9 cellular contexts compared by ENCODE assay signal in the genomic region with DNA sequence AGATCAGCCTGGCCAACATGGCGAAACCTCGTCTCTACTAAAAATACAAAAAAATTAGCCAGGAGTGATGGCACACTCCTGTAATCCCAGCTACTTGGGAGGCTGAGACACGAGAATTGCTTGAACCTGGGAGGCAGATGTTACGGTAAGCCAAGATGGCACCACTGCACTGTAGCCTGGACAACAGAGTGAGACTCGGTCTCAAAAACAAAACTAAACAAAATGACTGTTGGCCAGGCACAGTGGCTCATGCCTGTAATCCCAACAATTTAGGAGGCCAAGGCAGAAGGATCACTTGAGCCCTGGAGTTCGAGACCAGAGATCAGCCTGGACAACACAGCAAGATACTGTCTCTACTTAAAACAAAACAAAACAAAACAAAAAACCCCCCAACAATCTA. TPM values are rescaled to one million over a fixed set of nuclear protein-coding genes. Genes with fewer than 3 reads are reported as not detected.
DNase-seq lines count a peak whose midpoint lies in the region; ATAC-seq, FAIRE-seq and TF ChIP-seq lines count a peak whose summit lies in the region.
"Not testable (repeated sequence)": the region's sequence is repeated elsewhere in the genome, so short reads cannot be mapped to it uniquely, and the experiment has no call there.
"Had no signal": no experiment of that assay in that cellular context is flagged by ENCODE, and none has a peak within 500 bp of the region (broad histone marks: within the 10 kb centered on the region; RNA-seq: fewer than 3 reads in every experiment).

No MANE protein-coding gene starts in this region.

- FAIRE-seq in HepG2 (lab: Jason Lieb, UNC), result not testable (repeated sequence)

- not testable (repeated sequence) for H4K20me1 ChIP-seq in IMR-90 (ENCODE audit: insufficient read depth, low read length); HepG2 (ENCODE audit: insufficient read depth, low read length)

- TF ChIP-seq RAD21 in IMR-90 (IDR thresholded peaks at IDR 0.05; ENCODE audit: low read length); HepG2 (CRISPR knock-in tag; IDR thresholded peaks at IDR 0.05): not testable (repeated sequence)

- H3K23ac ChIP-seq in IMR-90 (ENCODE audit: low read depth, low read length), result not testable (repeated sequence)

- H3K14ac ChIP-seq in IMR-90 (replicated peaks; ENCODE audit: low read depth, low read length), result not testable (repeated sequence)

- H3K4me3 Mint-ChIP-seq in stimulated activated effector memory CD8-positive, alpha-beta T cell treated with anti-CD3 and anti-CD28 coated beads, Interleukin-12 subunit alpha, Interleukin-12 subunit beta, amount 100 ng/mL, for 72 hours, result not testable (repeated sequence)

- H2BK120ac ChIP-seq in IMR-90 (ENCODE audit: low read depth, low read length), result not testable (repeated sequence)

- not testable (repeated sequence) for H4K91ac ChIP-seq in IMR-90 (ENCODE audit: insufficient read depth, low read depth, low read length)

- intact Hi-C loops in IMR-90 (cut with micrococcal nuclease), result loop anchor here (10.0 kb wide), 1 partner anchor 98 kb away; the partner anchor contains the start of gene UBXN2A
- intact Hi-C loops in HepG2 (cut with micrococcal nuclease; ENCODE audit: unreplicated experiment), result not testable (repeated sequence)

- not testable (repeated sequence) for H3K4me1 ChIP-seq in IMR-90 (ENCODE audit: control insufficient read depth, insufficient read depth, low read length)
- H3K4me1 ChIP-seq in HepG2 (ENCODE audit: insufficient read depth, low read length), result peaks cover 29% of the 10 kb centered on the region

- H3K79me1 ChIP-seq in IMR-90 (ENCODE audit: low read depth in 1 of 2, low read length in 2 of 2), result peaks cover 10 to 28% of the 10 kb centered on the region in 2 experiments; a peak in 3 of 4 replicates

- not testable (repeated sequence) for H3K9ac ChIP-seq in IMR-90 (ENCODE audit: low read depth, low read length); HepG2 (ENCODE audit: insufficient read depth, low read depth, low read length)

- in situ Hi-C loops in IMR-90 (cut with MboI; ENCODE audit: low sequenced_read_pairs); HepG2 (cut with HindIII; ENCODE audit: extremely low pct_ligation_motif_present, low pct_unique_long_range_greater_than_20kb): not testable (repeated sequence)

- H3K4me3 ChIP-seq in IMR-90 (ENCODE audit: insufficient read depth, low read depth, low read length); WERI-Rb-1 (ENCODE audit: low read depth, low read length); HepG2 (replicated peaks in 1 of 3; ENCODE audit: insufficient read depth in 1 of 3, low read depth in 2 of 3, low read length in 3 of 3): not testable (repeated sequence)

- TF ChIP-seq EP300 in HepG2 (IDR thresholded peaks at IDR 0.05; ENCODE audit: low read depth in 2 of 2, low read length in 2 of 2); HepG2 (CRISPR knock-in tag; IDR thresholded peaks at IDR 0.05; ENCODE audit: borderline replicate concordance): not testable (repeated sequence)

- H3K27me3 ChIP-seq in IMR-90 (ENCODE audit: control insufficient read depth, insufficient read depth, low read length); WERI-Rb-1 (ENCODE audit: insufficient read depth, low read depth, severe bottlenecking); HepG2 (ENCODE audit: control insufficient read depth in 1 of 2, insufficient read depth in 2 of 2, low read length in 2 of 2): not testable (repeated sequence)

- not testable (repeated sequence) for H2BK5ac ChIP-seq in IMR-90 (ENCODE audit: low read depth, low read length, poor library complexity, severe bottlenecking)

- dilution Hi-C loops in IMR-90 (cut with HindIII; ENCODE audit: low sequenced_read_pairs, unreplicated experiment), result not testable (repeated sequence)

- TF ChIP-seq CTCF in IMR-90 (conservative IDR thresholded peaks at IDR 0.05; ENCODE audit: low read depth, low read length); WERI-Rb-1 (IDR thresholded peaks at IDR 0.05; ENCODE audit: low read depth, low read length); HepG2 (CRISPR knock-in tag; IDR thresholded peaks at IDR 0.05): not testable (repeated sequence)

- BruUV-seq in IMR-90 (replicated peaks; lab: Mats Ljungman, UMichigan); HepG2 (replicated peaks; lab: Mats Ljungman, UMichigan): not testable (repeated sequence)

- H3K4ac ChIP-seq in IMR-90 (ENCODE audit: low read depth, low read length), result not testable (repeated sequence)

- CTCF ChIA-PET in IMR-90 (lab: Yijun Ruan, JAX); HepG2 (lab: Yijun Ruan, JAX; ENCODE audit: low intra/inter-chr PET ratio, low total read pairs): not testable (repeated sequence)

- H2BK20ac ChIP-seq in IMR-90 (ENCODE audit: low read depth, low read length), result not testable (repeated sequence)

- not testable (repeated sequence) for H2AK9ac ChIP-seq in IMR-90 (replicated peaks; ENCODE audit: low read depth, low read length, poor library complexity)

- H3K9me3 Mint-ChIP-seq in stimulated activated effector memory CD8-positive, alpha-beta T cell treated with anti-CD3 and anti-CD28 coated beads, Interleukin-12 subunit alpha, Interleukin-12 subunit beta, amount 100 ng/mL, for 72 hours, result not testable (repeated sequence)

- H4K5ac ChIP-seq in IMR-90 (ENCODE audit: low read depth, low read length), result not testable (repeated sequence)

- H2AFZ ChIP-seq in IMR-90 (replicated peaks; ENCODE audit: low read length, poor library complexity); HepG2 (ENCODE audit: low read length): not testable (repeated sequence)

- not testable (repeated sequence) for H3K36me3 ChIP-seq in IMR-90 (ENCODE audit: control insufficient read depth, insufficient read depth, low read length)
- H3K36me3 ChIP-seq in WERI-Rb-1 (peaks cover 28% of the 10 kb centered on the region), HepG2 (replicated peaks in 1 of 2; ENCODE audit: control insufficient read depth in 1 of 2, insufficient read depth in 2 of 2, low read length in 2 of 2) (peaks cover 6 to 12% of the 10 kb centered on the region in 2 experiments)

- WGBS in IMR-90 (ENCODE audit: extremely low coverage in 2 of 2, insufficient read length in 1 of 2), 2 experiments, result 100% methylated on average over 3 of the region's 6 CpGs; no CpG with 5 or more reads in 1 of the 2 experiments
- 96% methylated on average over 6 of the region's 6 CpGs for WGBS in HepG2 (ENCODE audit: low lambda C conversion rate)

- not testable (repeated sequence) for DNase-seq in IMR-90; WERI-Rb-1; HepG2 (ENCODE audit: low spot score); stimulated activated effector memory CD8-positive, alpha-beta T cell treated with anti-CD3 and anti-CD28 coated beads, Interleukin-12 subunit alpha, Interleukin-12 subunit beta, amount 100 ng/mL, for 72 hours (ENCODE audit: low spot score in 2 of 2)
- peak; percentile 10 for DNase-seq in activated effector memory CD4-positive, alpha-beta T cell treated with anti-CD3 and anti-CD28 coated beads, Interleukin-2, amount 50 U/mL, for 16 hours

- H3K36me3 Mint-ChIP-seq in stimulated activated effector memory CD8-positive, alpha-beta T cell treated with anti-CD3 and anti-CD28 coated beads, Interleukin-12 subunit alpha, Interleukin-12 subunit beta, amount 100 ng/mL, for 72 hours, result peaks cover 28% of the 10 kb centered on the region

- not testable (repeated sequence) for H2BK15ac ChIP-seq in IMR-90 (ENCODE audit: low read depth, low read length)

- not testable (repeated sequence) for H3K9me3 ChIP-seq in IMR-90 (ENCODE audit: control insufficient read depth, insufficient read depth, low read length); WERI-Rb-1 (ENCODE audit: severe bottlenecking); HepG2 (ENCODE audit: low read length)

- not testable (repeated sequence) for H3K18ac ChIP-seq in IMR-90 (ENCODE audit: low read depth, low read length)

- not testable (repeated sequence) for H3K9me1 ChIP-seq in IMR-90 (ENCODE audit: insufficient read depth, low read length)

- H3K4me1 Mint-ChIP-seq in stimulated activated effector memory CD8-positive, alpha-beta T cell treated with anti-CD3 and anti-CD28 coated beads, Interleukin-12 subunit alpha, Interleukin-12 subunit beta, amount 100 ng/mL, for 72 hours, result peaks cover 33% of the 10 kb centered on the region

- H3K56ac ChIP-seq in IMR-90 (ENCODE audit: extremely low read depth, insufficient read depth, low read length), result not testable (repeated sequence)

- not testable (repeated sequence) for H3K27ac ChIP-seq in IMR-90 (ENCODE audit: insufficient read depth, low read length); HepG2 (ENCODE audit: extremely low read length, insufficient read depth, low read length)
- peak overlapping the region; percentile 58 for H3K27ac ChIP-seq in WERI-Rb-1

- peak overlapping the region; percentile 28; the same call in 1 of the 2 replicates for H2AK5ac ChIP-seq in IMR-90 (ENCODE audit: low read depth, low read length)

- not testable (repeated sequence) for ATAC-seq in IMR-90 (ENCODE audit: low read depth); HepG2; stimulated activated effector memory CD8-positive, alpha-beta T cell treated with anti-CD3 and anti-CD28 coated beads, Interleukin-12 subunit alpha, Interleukin-12 subunit beta, amount 100 ng/mL, for 72 hours

- H3K79me2 ChIP-seq in HepG2 (ENCODE audit: insufficient read depth, low read length), result peaks cover 32% of the 10 kb centered on the region

- not testable (repeated sequence) for H4K8ac ChIP-seq in IMR-90 (ENCODE audit: low read depth in 2 of 2, low read length in 2 of 2)

- H3K4me2 ChIP-seq in IMR-90 (ENCODE audit: low read depth, low read length); HepG2 (ENCODE audit: low read depth, low read length): not testable (repeated sequence)

- peak overlapping the region; percentile 27 for H3K27ac Mint-ChIP-seq in stimulated activated effector memory CD8-positive, alpha-beta T cell treated with anti-CD3 and anti-CD28 coated beads, Interleukin-12 subunit alpha, Interleukin-12 subunit beta, amount 100 ng/mL, for 72 hours

- POLR2A ChIA-PET in IMR-90 (lab: Charles Lee; ENCODE audit: unreplicated experiment); HepG2 (lab: Yijun Ruan, JAX): not testable (repeated sequence)

- not testable (repeated sequence) for TF ChIP-seq POLR2A in IMR-90 (IDR thresholded peaks at IDR 0.05; ENCODE audit: low read depth, low read length); HepG2 (IDR thresholded peaks at IDR 0.05; ENCODE audit: insufficient read depth in 1 of 2, low read depth in 2 of 2, low read length in 2 of 2)

RNA-seq across cellular contexts. Expression of gene WDCP, which starts 4.1 kb away (rescaled TPM):
- 18.6 and 21.7 TPM in 2 replicates for total RNA-seq in IMR-90 (2012; rRNA removed)
- 5.4 and 6.8 TPM in 2 replicates for polyA plus RNA-seq in IMR-90 (2012; rRNA removed)
- 1.9 and 2.9 TPM in 2 replicates for polyA plus RNA-seq in IMR-90 (2012; cell fraction: cytosol; rRNA removed)
- 2.7 and 9.0 TPM in 2 replicates for polyA plus RNA-seq in IMR-90 (2012; cell fraction: nucleus; rRNA removed; ENCODE audit: low replicate concordance)
- total RNA-seq in HepG2 (2016; rRNA removed; fragmentation: Illumina TruSeq; extraction: Trizol), result 22.6 and 39.4 TPM in 2 replicates
- 3.2 and 3.4 TPM in 2 replicates for total RNA-seq in HepG2 (2016; cell fraction: cytosol; rRNA removed; fragmentation: Illumina TruSeq; extraction: Trizol; ENCODE audit: low read depth)
- 23.3 and 42.2 TPM in 2 replicates for total RNA-seq in HepG2 (2016; cell fraction: insoluble cytoplasmic fraction; rRNA removed; fragmentation: Illumina TruSeq; extraction: Trizol)
- total RNA-seq in HepG2 (2016; cell fraction: membrane; rRNA removed; fragmentation: Illumina TruSeq; extraction: Trizol), result 12.6 and 14.9 TPM in 2 replicates
- 18.0 and 19.2 TPM in 2 replicates for total RNA-seq in HepG2 (2016; cell fraction: nucleus; rRNA removed; fragmentation: Illumina TruSeq; extraction: Trizol)
- polyA plus RNA-seq in HepG2 (2011; rRNA removed), result 17.4 and 20.6 TPM in 2 replicates
- polyA plus RNA-seq in HepG2 (2011; cell fraction: cytosol; rRNA removed), result 10.3 and 15.6 TPM in 2 replicates
- 17.4 and 19.0 TPM in 2 replicates for polyA plus RNA-seq in HepG2 (2011; cell fraction: nucleus; rRNA removed)
- 12.5 and 13.0 TPM in 2 replicates for polyA plus RNA-seq in HepG2 (2012)
- 1.0 and 1.3 TPM in 2 replicates for polyA plus RNA-seq in HepG2 (2016; cell fraction: cytosol; fragmentation: Illumina TruSeq; extraction: Trizol; ENCODE audit: low read depth)
- 20.9 and 21.5 TPM in 2 replicates for polyA plus RNA-seq in HepG2 (2016; cell fraction: insoluble cytoplasmic fraction; fragmentation: Illumina TruSeq; extraction: Trizol; ENCODE audit: low read depth)
- 3.5 and 4.4 TPM in 2 replicates for polyA plus RNA-seq in HepG2 (2016; cell fraction: membrane; fragmentation: Illumina TruSeq; extraction: Trizol; ENCODE audit: low read depth)
- 20.8 and 24.4 TPM in 2 replicates for polyA plus RNA-seq in HepG2 (2016; cell fraction: nucleus; fragmentation: Illumina TruSeq; extraction: Trizol; ENCODE audit: insufficient read depth, low read depth)
- 60.3 and 78.7 TPM in 2 replicates for polyA minus RNA-seq in HepG2 (2011; rRNA and poly(A)+ RNA removed; ENCODE audit: low replicate concordance)
- polyA minus RNA-seq in HepG2 (2011; cell fraction: cytosol; rRNA and poly(A)+ RNA removed), result 10.6 and 13.8 TPM in 2 replicates
- polyA minus RNA-seq in HepG2 (2011; cell fraction: nucleus; rRNA and poly(A)+ RNA removed), result 14.5 and 19.5 TPM in 2 replicates

RNA-seq across cellular contexts. Expression of gene FKBP1B, which starts 6.4 kb away (rescaled TPM):
- total RNA-seq in IMR-90 (2012; rRNA removed) (8.9 and 10.2 TPM in 2 replicates), HepG2 (2016; rRNA removed; fragmentation: Illumina TruSeq; extraction: Trizol) (35.2 and 36.8 TPM in 2 replicates)
- polyA plus RNA-seq in IMR-90 (2012; rRNA removed) (15.1 and 16.9 TPM in 2 replicates), HepG2 (2011; rRNA removed) (96.3 and 103 TPM in 2 replicates)
- polyA plus RNA-seq in IMR-90 (2012; cell fraction: cytosol; rRNA removed), result 16.8 and 17.5 TPM in 2 replicates
- polyA plus RNA-seq in IMR-90 (2012; cell fraction: nucleus; rRNA removed; ENCODE audit: low replicate concordance), result 6.8 and 10.6 TPM in 2 replicates
- 55.0 and 71.6 TPM in 2 replicates for total RNA-seq in HepG2 (2016; cell fraction: cytosol; rRNA removed; fragmentation: Illumina TruSeq; extraction: Trizol; ENCODE audit: low read depth)
- 34.9 and 36.5 TPM in 2 replicates for total RNA-seq in HepG2 (2016; cell fraction: insoluble cytoplasmic fraction; rRNA removed; fragmentation: Illumina TruSeq; extraction: Trizol)
- total RNA-seq in HepG2 (2016; cell fraction: membrane; rRNA removed; fragmentation: Illumina TruSeq; extraction: Trizol), result 58.1 and 75.9 TPM in 2 replicates
- total RNA-seq in HepG2 (2016; cell fraction: nucleus; rRNA removed; fragmentation: Illumina TruSeq; extraction: Trizol), result 12.0 and 18.4 TPM in 2 replicates
- 87.0 and 103 TPM in 2 replicates for polyA plus RNA-seq in HepG2 (2011; cell fraction: cytosol; rRNA removed)
- polyA plus RNA-seq in HepG2 (2011; cell fraction: nucleus; rRNA removed), result 33.1 and 49.7 TPM in 2 replicates
- 47.5 and 47.8 TPM in 2 replicates for polyA plus RNA-seq in HepG2 (2012)
- 73.6 and 97.4 TPM in 2 replicates for polyA plus RNA-seq in HepG2 (2016; cell fraction: cytosol; fragmentation: Illumina TruSeq; extraction: Trizol; ENCODE audit: low read depth)
- 41.3 and 48.9 TPM in 2 replicates for polyA plus RNA-seq in HepG2 (2016; cell fraction: insoluble cytoplasmic fraction; fragmentation: Illumina TruSeq; extraction: Trizol; ENCODE audit: low read depth)
- 69.3 and 86.0 TPM in 2 replicates for polyA plus RNA-seq in HepG2 (2016; cell fraction: membrane; fragmentation: Illumina TruSeq; extraction: Trizol; ENCODE audit: low read depth)
- 29.4 and 29.5 TPM in 2 replicates for polyA plus RNA-seq in HepG2 (2016; cell fraction: nucleus; fragmentation: Illumina TruSeq; extraction: Trizol; ENCODE audit: insufficient read depth, low read depth)
- 52.4 TPM in 1 of 2 replicates, not detected in the other for polyA minus RNA-seq in HepG2 (2011; rRNA and poly(A)+ RNA removed; ENCODE audit: low replicate concordance)
- polyA minus RNA-seq in HepG2 (2011; cell fraction: cytosol; rRNA and poly(A)+ RNA removed), result 15.2 and 16.6 TPM in 2 replicates
- 10.4 and 15.9 TPM in 2 replicates for polyA minus RNA-seq in HepG2 (2011; cell fraction: nucleus; rRNA and poly(A)+ RNA removed)

RNA-seq across cellular contexts. Expression of gene SF3B6, which starts 33.0 kb away (rescaled TPM):
- total RNA-seq in IMR-90 (2012; rRNA removed) (143 and 224 TPM in 2 replicates), HepG2 (2016; rRNA removed; fragmentation: Illumina TruSeq; extraction: Trizol) (182 and 254 TPM in 2 replicates)
- polyA plus RNA-seq in IMR-90 (2012; rRNA removed) (166 and 191 TPM in 2 replicates), HepG2 (2011; rRNA removed) (140 and 177 TPM in 2 replicates)
- polyA plus RNA-seq in IMR-90 (2012; cell fraction: cytosol; rRNA removed), result 58.0 and 130 TPM in 2 replicates
- polyA plus RNA-seq in IMR-90 (2012; cell fraction: nucleus; rRNA removed; ENCODE audit: low replicate concordance), result 14.1 and 76.2 TPM in 2 replicates
- 45.9 and 48.0 TPM in 2 replicates for total RNA-seq in HepG2 (2016; cell fraction: cytosol; rRNA removed; fragmentation: Illumina TruSeq; extraction: Trizol; ENCODE audit: low read depth)
- 184 and 279 TPM in 2 replicates for total RNA-seq in HepG2 (2016; cell fraction: insoluble cytoplasmic fraction; rRNA removed; fragmentation: Illumina TruSeq; extraction: Trizol)
- total RNA-seq in HepG2 (2016; cell fraction: membrane; rRNA removed; fragmentation: Illumina TruSeq; extraction: Trizol), result 58.5 and 66.4 TPM in 2 replicates
- total RNA-seq in HepG2 (2016; cell fraction: nucleus; rRNA removed; fragmentation: Illumina TruSeq; extraction: Trizol), result 61.8 and 72.9 TPM in 2 replicates
- polyA plus RNA-seq in HepG2 (2011; cell fraction: cytosol; rRNA removed), result 101 and 135 TPM in 2 replicates
- 24.9 and 35.7 TPM in 2 replicates for polyA plus RNA-seq in HepG2 (2011; cell fraction: nucleus; rRNA removed)
- polyA plus RNA-seq in HepG2 (2012), result 159 and 167 TPM in 2 replicates
- 35.5 and 45.7 TPM in 2 replicates for polyA plus RNA-seq in HepG2 (2016; cell fraction: cytosol; fragmentation: Illumina TruSeq; extraction: Trizol; ENCODE audit: low read depth)
- polyA plus RNA-seq in HepG2 (2016; cell fraction: insoluble cytoplasmic fraction; fragmentation: Illumina TruSeq; extraction: Trizol; ENCODE audit: low read depth), result 279 and 313 TPM in 2 replicates
- 54.3 and 63.6 TPM in 2 replicates for polyA plus RNA-seq in HepG2 (2016; cell fraction: membrane; fragmentation: Illumina TruSeq; extraction: Trizol; ENCODE audit: low read depth)
- 127 TPM in 2 replicates for polyA plus RNA-seq in HepG2 (2016; cell fraction: nucleus; fragmentation: Illumina TruSeq; extraction: Trizol; ENCODE audit: insufficient read depth, low read depth)
- polyA minus RNA-seq in HepG2 (2011; rRNA and poly(A)+ RNA removed; ENCODE audit: low replicate concordance), result 17.1 and 27.0 TPM in 2 replicates
- 30.5 and 35.6 TPM in 2 replicates for polyA minus RNA-seq in HepG2 (2011; cell fraction: cytosol; rRNA and poly(A)+ RNA removed)
- polyA minus RNA-seq in HepG2 (2011; cell fraction: nucleus; rRNA and poly(A)+ RNA removed), result 21.8 and 26.1 TPM in 2 replicates

RNA-seq across cellular contexts. Expression of gene MFSD2B, which starts 33.2 kb away (rescaled TPM):
- not detected in 2 replicates for total RNA-seq in IMR-90 (2012; rRNA removed)
- 0.05 and 0.09 TPM in 2 replicates for polyA plus RNA-seq in IMR-90 (2012; rRNA removed)
- 0.01 and 0.03 TPM in 2 replicates for polyA plus RNA-seq in IMR-90 (2012; cell fraction: cytosol; rRNA removed)
- 0.10 and 0.32 TPM in 2 replicates for polyA plus RNA-seq in IMR-90 (2012; cell fraction: nucleus; rRNA removed; ENCODE audit: low replicate concordance)
- total RNA-seq in HepG2 (2016; rRNA removed; fragmentation: Illumina TruSeq; extraction: Trizol), result 0.48 and 0.93 TPM in 2 replicates
- total RNA-seq in HepG2 (2016; cell fraction: cytosol; rRNA removed; fragmentation: Illumina TruSeq; extraction: Trizol; ENCODE audit: low read depth), result 0.10 and 0.26 TPM in 2 replicates
- 0.45 and 0.68 TPM in 2 replicates for total RNA-seq in HepG2 (2016; cell fraction: insoluble cytoplasmic fraction; rRNA removed; fragmentation: Illumina TruSeq; extraction: Trizol)
- total RNA-seq in HepG2 (2016; cell fraction: membrane; rRNA removed; fragmentation: Illumina TruSeq; extraction: Trizol), result 0.59 and 1.2 TPM in 2 replicates
- 0.38 and 0.53 TPM in 2 replicates for total RNA-seq in HepG2 (2016; cell fraction: nucleus; rRNA removed; fragmentation: Illumina TruSeq; extraction: Trizol)
- polyA plus RNA-seq in HepG2 (2011; rRNA removed), result 0.07 and 0.21 TPM in 2 replicates
- polyA plus RNA-seq in HepG2 (2011; cell fraction: cytosol; rRNA removed), result 0.15 TPM in 1 of 2 replicates, not detected in the other
- polyA plus RNA-seq in HepG2 (2011; cell fraction: nucleus; rRNA removed), result 0.26 and 0.66 TPM in 2 replicates
- 0.05 and 0.19 TPM in 2 replicates for polyA plus RNA-seq in HepG2 (2012)
- polyA plus RNA-seq in HepG2 (2016; cell fraction: cytosol; fragmentation: Illumina TruSeq; extraction: Trizol; ENCODE audit: low read depth), result 0.68 and 1.1 TPM in 2 replicates
- polyA plus RNA-seq in HepG2 (2016; cell fraction: insoluble cytoplasmic fraction; fragmentation: Illumina TruSeq; extraction: Trizol; ENCODE audit: low read depth), result 0.44 and 0.75 TPM in 2 replicates
- polyA plus RNA-seq in HepG2 (2016; cell fraction: membrane; fragmentation: Illumina TruSeq; extraction: Trizol; ENCODE audit: low read depth), result 1.1 and 1.6 TPM in 2 replicates
- 1.1 TPM in 2 replicates for polyA plus RNA-seq in HepG2 (2016; cell fraction: nucleus; fragmentation: Illumina TruSeq; extraction: Trizol; ENCODE audit: insufficient read depth, low read depth)
- polyA minus RNA-seq in HepG2 (2011; rRNA and poly(A)+ RNA removed; ENCODE audit: low replicate concordance), result 0.16 and 1.1 TPM in 2 replicates
- not detected in 2 replicates for polyA minus RNA-seq in HepG2 (2011; cell fraction: cytosol; rRNA and poly(A)+ RNA removed)
- polyA minus RNA-seq in HepG2 (2011; cell fraction: nucleus; rRNA and poly(A)+ RNA removed), result 0.52 and 0.87 TPM in 2 replicates
- total RNA-seq: A673; CD4-positive, alpha-beta memory T cell had no signal
- polyA plus RNA-seq: CD4-positive, alpha-beta memory T cell; CD4-positive, CD25-positive, alpha-beta regulatory T cell; CD8-positive, alpha-beta memory T cell had no signal

RNA-seq across cellular contexts. Expression of gene TP53I3, which starts 41.5 kb away (rescaled TPM):
- 25.5 and 26.9 TPM in 2 replicates for total RNA-seq in IMR-90 (2012; rRNA removed)
- polyA plus RNA-seq in IMR-90 (2012; rRNA removed), result 41.8 and 42.2 TPM in 2 replicates
- polyA plus RNA-seq in IMR-90 (2012; cell fraction: cytosol; rRNA removed), result 19.4 and 32.9 TPM in 2 replicates
- 88.1 and 140 TPM in 2 replicates for polyA plus RNA-seq in IMR-90 (2012; cell fraction: nucleus; rRNA removed; ENCODE audit: low replicate concordance)
- 44.1 and 48.2 TPM in 2 replicates for total RNA-seq in HepG2 (2016; rRNA removed; fragmentation: Illumina TruSeq; extraction: Trizol)
- 20.7 and 22.2 TPM in 2 replicates for total RNA-seq in HepG2 (2016; cell fraction: cytosol; rRNA removed; fragmentation: Illumina TruSeq; extraction: Trizol; ENCODE audit: low read depth)
- total RNA-seq in HepG2 (2016; cell fraction: insoluble cytoplasmic fraction; rRNA removed; fragmentation: Illumina TruSeq; extraction: Trizol), result 42.9 and 49.7 TPM in 2 replicates
- total RNA-seq in HepG2 (2016; cell fraction: membrane; rRNA removed; fragmentation: Illumina TruSeq; extraction: Trizol), result 24.0 and 30.6 TPM in 2 replicates
- total RNA-seq in HepG2 (2016; cell fraction: nucleus; rRNA removed; fragmentation: Illumina TruSeq; extraction: Trizol), result 28.3 and 28.4 TPM in 2 replicates
- polyA plus RNA-seq in HepG2 (2011; rRNA removed), result 24.6 and 25.0 TPM in 2 replicates
- 21.0 and 30.0 TPM in 2 replicates for polyA plus RNA-seq in HepG2 (2011; cell fraction: cytosol; rRNA removed)
- polyA plus RNA-seq in HepG2 (2011; cell fraction: nucleus; rRNA removed), result 49.6 and 56.9 TPM in 2 replicates
- polyA plus RNA-seq in HepG2 (2012), result 12.6 and 13.5 TPM in 2 replicates
- polyA plus RNA-seq in HepG2 (2016; cell fraction: cytosol; fragmentation: Illumina TruSeq; extraction: Trizol; ENCODE audit: low read depth), result 21.7 and 25.2 TPM in 2 replicates
- polyA plus RNA-seq in HepG2 (2016; cell fraction: insoluble cytoplasmic fraction; fragmentation: Illumina TruSeq; extraction: Trizol; ENCODE audit: low read depth), result 42.5 and 45.3 TPM in 2 replicates
- 19.9 and 20.6 TPM in 2 replicates for polyA plus RNA-seq in HepG2 (2016; cell fraction: membrane; fragmentation: Illumina TruSeq; extraction: Trizol; ENCODE audit: low read depth)
- 57.4 and 58.7 TPM in 2 replicates for polyA plus RNA-seq in HepG2 (2016; cell fraction: nucleus; fragmentation: Illumina TruSeq; extraction: Trizol; ENCODE audit: insufficient read depth, low read depth)
- polyA minus RNA-seq in HepG2 (2011; rRNA and poly(A)+ RNA removed; ENCODE audit: low replicate concordance), result 28.4 and 29.9 TPM in 2 replicates
- polyA minus RNA-seq in HepG2 (2011; cell fraction: cytosol; rRNA and poly(A)+ RNA removed), result 7.3 and 10.7 TPM in 2 replicates
- 11.7 and 12.7 TPM in 2 replicates for polyA minus RNA-seq in HepG2 (2011; cell fraction: nucleus; rRNA and poly(A)+ RNA removed)
- polyA plus RNA-seq: CD8-positive, alpha-beta memory T cell had no signal
